Comparison of ENCODE assay signal across 23 cellular contexts in genomic region chr22:49084203-49084602, GRCh38.
DNase-seq lines count a peak whose midpoint lies in the region; ATAC-seq and TF ChIP-seq lines count a peak whose summit lies in the region.
"Had no signal": no experiment of that assay in that cellular context is flagged by ENCODE, and none has a peak within 500 bp of the region (broad histone marks: within the 10 kb centered on the region; RNA-seq: fewer than 3 reads in every experiment).

No MANE protein-coding gene starts in this region.

- H3K27me3 Mint-ChIP-seq in chondrocyte (ENCODE audit: low read depth) (peaks cover 23% of the 10 kb centered on the region), immature natural killer cell (ENCODE audit: low read depth in 3 of 3) (peaks cover 1 to 2% (median 1%) of the 10 kb centered on the region in 3 donors)
- H3K27me3 Mint-ChIP-seq in stimulated activated naive B cell treated with anti-CD40 and anti-IgM and Interleukin-4, amounts not matched to agents 10 μg/mL and 1 μg/mL and 100 μg/mL, for 72 hours: peaks cover 5 to 11% of the 10 kb centered on the region in 2 donors
- H3K27me3 Mint-ChIP-seq: stimulated activated naive CD8-positive, alpha-beta T cell treated with anti-CD3 and anti-CD28 coated beads, Interleukin-15, Interleukin-2, amounts not matched to agents 100 ng/mL and 50 ng/mL, for 24 hours had no signal

- H3K9me3 Mint-ChIP-seq in chondrocyte (ENCODE audit: low read depth) (no peaks in the 10 kb centered on the region), immature natural killer cell (no peaks in the 10 kb centered on the region)
- H3K9me3 Mint-ChIP-seq in stimulated activated naive B cell treated with anti-CD40 and anti-IgM and Interleukin-4, amounts not matched to agents 10 μg/mL and 1 μg/mL and 100 μg/mL, for 72 hours: no peaks in the 10 kb centered on the region
- H3K9me3 Mint-ChIP-seq: activated naive CD4-positive, alpha-beta T cell treated with anti-CD3 and anti-CD28 coated beads, Interleukin-2, amount 50 U/mL, for 72 hours; activated T-cell treated with anti-CD3 and anti-CD28 coated beads, Interleukin-2, amount 50 U/mL, for 72 hours; central memory CD8-positive, alpha-beta T cell; naive thymus-derived CD4-positive, alpha-beta T cell; stimulated activated naive CD8-positive, alpha-beta T cell treated with anti-CD3 and anti-CD28 coated beads, Interleukin-15, Interleukin-2, amounts not matched to agents 100 ng/mL and 50 ng/mL, for 24 hours had no signal

- no peak overlapping the region for H3K27ac Mint-ChIP-seq in chondrocyte (ENCODE audit: unreplicated experiment)
- no peak overlapping the region for H3K27ac Mint-ChIP-seq in immature natural killer cell
- H3K27ac Mint-ChIP-seq in stimulated activated naive B cell treated with anti-CD40 and anti-IgM and Interleukin-4, amounts not matched to agents 10 μg/mL and 1 μg/mL and 100 μg/mL, for 72 hours: no peak overlapping the region
- H3K27ac Mint-ChIP-seq: activated naive CD4-positive, alpha-beta T cell treated with anti-CD3 and anti-CD28 coated beads, Interleukin-2, amount 50 U/mL, for 72 hours; activated T-cell treated with anti-CD3 and anti-CD28 coated beads, Interleukin-2, amount 50 U/mL, for 72 hours; naive thymus-derived CD4-positive, alpha-beta T cell; stimulated activated naive CD8-positive, alpha-beta T cell treated with anti-CD3 and anti-CD28 coated beads, Interleukin-15, Interleukin-2, amounts not matched to agents 100 ng/mL and 50 ng/mL, for 24 hours had no signal

- peak; percentile 16 for DNase-seq in DMS53 (lab: John Stamatoyannopoulos, UW)
- no peak for DNase-seq in DMS53 treated with DMSO at 0.1 percent for 48 hours (lab: John Stamatoyannopoulos, UW; ENCODE audit: unreplicated experiment)
- DNase-seq in COLO668 (lab: John Stamatoyannopoulos, UW; ENCODE audit: unreplicated experiment): peak; percentile 89
- peak; percentile 25 for DNase-seq in NCI-H2171 (lab: John Stamatoyannopoulos, UW)
- DNase-seq in chondrocyte (ENCODE audit: low spot score): peak; percentile 57
- no peak for DNase-seq in immature natural killer cell
- no peak for DNase-seq in stimulated activated naive B cell treated with anti-CD40 and anti-IgM and Interleukin-4, amounts not matched to agents 10 μg/mL and 1 μg/mL and 100 μg/mL, for 72 hours
- DNase-seq: 8988T; activated CD4-positive, CD25-positive, alpha-beta regulatory T cell; activated T-cell treated with anti-CD3 and anti-CD28 coated beads, Interleukin-2, amount 50 U/mL, for 72 hours; AML-193; dorsolateral prefrontal cortex; GOT3; naive thymus-derived CD4-positive, alpha-beta T cell; NCI-H2227 treated with DMSO at 0.1 percent for 48 hours; retina; SK-N-SH; stimulated activated CD4-positive, alpha-beta T cell treated with anti-CD3 and anti-CD28 coated beads, Interleukin-4, amount 100 ng/mL, for 4 hours; thyroid gland had no signal

- no peak for TF ChIP-seq CTCF in chondrocyte (IDR thresholded peaks at IDR 0.05)

- H3K36me3 Mint-ChIP-seq in chondrocyte (ENCODE audit: low read depth) (no peaks in the 10 kb centered on the region), immature natural killer cell (no peaks in the 10 kb centered on the region)
- H3K36me3 Mint-ChIP-seq in stimulated activated naive B cell treated with anti-CD40 and anti-IgM and Interleukin-4, amounts not matched to agents 10 μg/mL and 1 μg/mL and 100 μg/mL, for 72 hours: peaks cover 0 to 1% of the 10 kb centered on the region in 2 donors
- H3K36me3 Mint-ChIP-seq: activated naive CD4-positive, alpha-beta T cell treated with anti-CD3 and anti-CD28 coated beads, Interleukin-2, amount 50 U/mL, for 72 hours; naive thymus-derived CD4-positive, alpha-beta T cell had no signal

- no peak for ATAC-seq in GM21447 (IDR thresholded peaks at IDR 0.05; ENCODE audit: unreplicated experiment)
- no peak for ATAC-seq in stimulated activated naive B cell treated with anti-CD40 and anti-IgM and Interleukin-4, amounts not matched to agents 10 μg/mL and 1 μg/mL and 100 μg/mL, for 72 hours (replicated peaks)
- ATAC-seq: activated naive CD4-positive, alpha-beta T cell treated with anti-CD3 and anti-CD28 coated beads, Interleukin-2, amount 50 U/mL, for 72 hours; activated T-cell treated with anti-CD3 and anti-CD28 coated beads, Interleukin-2, amount 50 U/mL, for 72 hours; naive thymus-derived CD4-positive, alpha-beta T cell had no signal

- H3K4me3 Mint-ChIP-seq in chondrocyte (ENCODE audit: unreplicated experiment): no peak overlapping the region
- H3K4me3 Mint-ChIP-seq in immature natural killer cell: no peak overlapping the region
- no peak overlapping the region for H3K4me3 Mint-ChIP-seq in stimulated activated naive B cell treated with anti-CD40 and anti-IgM and Interleukin-4, amounts not matched to agents 10 μg/mL and 1 μg/mL and 100 μg/mL, for 72 hours
- H3K4me3 Mint-ChIP-seq: activated T-cell treated with anti-CD3 and anti-CD28 coated beads, Interleukin-2, amount 50 U/mL, for 72 hours; central memory CD8-positive, alpha-beta T cell; naive thymus-derived CD4-positive, alpha-beta T cell; stimulated activated naive CD8-positive, alpha-beta T cell treated with anti-CD3 and anti-CD28 coated beads, Interleukin-15, Interleukin-2, amounts not matched to agents 100 ng/mL and 50 ng/mL, for 24 hours had no signal

- H3K4me1 Mint-ChIP-seq in chondrocyte (ENCODE audit: low read depth) (no peaks in the 10 kb centered on the region), immature natural killer cell (no peaks in the 10 kb centered on the region)
- H3K4me1 Mint-ChIP-seq in stimulated activated naive B cell treated with anti-CD40 and anti-IgM and Interleukin-4, amounts not matched to agents 10 μg/mL and 1 μg/mL and 100 μg/mL, for 72 hours: no peaks in the 10 kb centered on the region
- H3K4me1 Mint-ChIP-seq: central memory CD8-positive, alpha-beta T cell; naive thymus-derived CD4-positive, alpha-beta T cell had no signal

Comparison
In these comparisons a context has a peak if more than half of its experiments do, and no peak if none do; other contexts are left out.
1. DNase-seq: peak in DMS53 (single experiment), COLO668 (single experiment), NCI-H2171 (single experiment) and chondrocyte (single experiment); none in DMS53 treated with DMSO at 0.1 percent for 48 hours (single experiment), immature natural killer cell (0 of 3) and stimulated activated naive B cell treated with anti-CD40 and anti-IgM and Interleukin-4, amounts not matched to agents 10 μg/mL and 1 μg/mL and 100 μg/mL, for 72 hours (single experiment).